In genomic region chr7:113774182-113774807, GRCh38 we compare ENCODE assay signal across 9 cellular contexts.
DNase-seq lines count a peak whose midpoint lies in the region; ATAC-seq, FAIRE-seq and TF ChIP-seq lines count a peak whose summit lies in the region.
"Had no signal": no experiment of that assay in that cellular context is flagged by ENCODE, and none has a peak within 500 bp of the region (broad histone marks: within the 10 kb centered on the region; RNA-seq: fewer than 3 reads in every experiment).

No MANE protein-coding gene starts in this region.

- H3K79me2 ChIP-seq in K562 (ENCODE audit: control insufficient read depth, insufficient read depth, low read length), result no peaks in the 10 kb centered on the region

- H3K9me3 Mint-ChIP-seq in CD14-positive monocyte, result no peaks in the 10 kb centered on the region

- no peak for FAIRE-seq in K562 (lab: Jason Lieb, UNC)

- no peaks in the 10 kb centered on the region for H3K36me3 Mint-ChIP-seq in CD14-positive monocyte
- H3K36me3 Mint-ChIP-seq: IgD-negative memory B cell had no signal

- H3K4me2 ChIP-seq in K562 (ENCODE audit: insufficient read depth, low read length), result no peak overlapping the region

- no peaks in the 10 kb centered on the region for H3K9me1 ChIP-seq in K562 (ENCODE audit: control insufficient read depth, insufficient read depth, low read length)

- no peak overlapping the region for H2AFZ ChIP-seq in K562 (ENCODE audit: low read depth, low read length)

- DNase-seq in CD14-positive monocyte (ENCODE audit: low spot score) (no peak), NCI-H446 treated with DMSO at 0.1 percent for 48 hours (lab: John Stamatoyannopoulos, UW) (peak; percentile 36), K562 (ENCODE audit: extremely low read depth in 1 of 4, low spot score in 3 of 4) (peak in 2 of 4 experiments; percentile 20 to 35), kidney glomerular epithelial cell (lab: John Stamatoyannopoulos, UW) (peak; percentile 69), ureter (ENCODE audit: low spot score) (no peak)
- DNase-seq in activated CD4-positive, alpha-beta T cell treated with anti-CD3 and anti-CD28 coated beads for 48 hours, result no peak

- POLR2A ChIA-PET in K562 (lab: Yijun Ruan, JAX), result no interaction called here

- WGBS in K562 (ENCODE audit: insufficient coverage, low coverage, missing lambda C conversion rate), result 0% methylated on average over 3 of the region's 3 CpGs

- in situ Hi-C loops in K562 (cut with MboI), result no loop called here

- intact Hi-C loops in CD14-positive monocyte (cut with micrococcal nuclease) (no loop called here), K562 (cut with micrococcal nuclease) (no loop called here)

- no peak overlapping the region for H3K27ac ChIP-seq in K562 (ENCODE audit: extremely low read depth, low read depth, low read length)

- no peak overlapping the region for H3K27ac Mint-ChIP-seq in CD14-positive monocyte
- H3K27ac Mint-ChIP-seq: IgD-negative memory B cell had no signal

- TF ChIP-seq EP300 in K562 (IDR thresholded peaks at IDR 0.05; ENCODE audit: low read length), result no peak

- no TSS peak for BruUV-seq in K562 (replicated peaks; lab: Mats Ljungman, UMichigan)

- no peaks in the 10 kb centered on the region for H4K20me1 ChIP-seq in K562 (replicated peaks; ENCODE audit: control insufficient read depth, insufficient read depth, low read length)

- TF ChIP-seq POLR2A in K562 (conservative IDR thresholded peaks at IDR 0.05), result no peak

- no peaks in the 10 kb centered on the region for H3K27me3 Mint-ChIP-seq in CD14-positive monocyte (ENCODE audit: low read depth in 3 of 3)
- H3K27me3 Mint-ChIP-seq: IgD-negative memory B cell had no signal

- ATAC-seq in GM19043 (IDR thresholded peaks at IDR 0.05; ENCODE audit: low read depth, unreplicated experiment), result peak; percentile 90
- peak; percentile 85 for ATAC-seq in HG03103 (IDR thresholded peaks at IDR 0.05; ENCODE audit: low read depth, unreplicated experiment)
- ATAC-seq in K562, result 0 out of 3 replicates have a peak, but pooled peaks have one; percentile 39

- H3K4me3 ChIP-seq in K562, result no peak overlapping the region

- no peaks in the 10 kb centered on the region for H3K36me3 ChIP-seq in K562 (ENCODE audit: control insufficient read depth, insufficient read depth, low read length)

- no peak overlapping the region for H3K4me3 Mint-ChIP-seq in CD14-positive monocyte
- H3K4me3 Mint-ChIP-seq: IgD-negative memory B cell had no signal

- no peaks in the 10 kb centered on the region for H3K9me3 ChIP-seq in K562 (replicated peaks; ENCODE audit: control insufficient read depth, insufficient read depth, low read depth, low read length)

- CTCF ChIA-PET in K562 (lab: Yijun Ruan, JAX; ENCODE audit: low intra/inter-chr PET ratio), result no interaction called here

- H3K27me3 ChIP-seq in K562 (ENCODE audit: control insufficient read depth in 2 of 2, insufficient read depth in 2 of 2, low read length in 2 of 2), result no peaks in the 10 kb centered on the region

- no peak overlapping the region for H3K9ac ChIP-seq in K562 (ENCODE audit: insufficient read depth in 1 of 2, low read depth in 2 of 2, low read length in 2 of 2)

- peak; percentile 39 to 60 for TF ChIP-seq RAD21 in K562 (CRISPR knock-in tag; conservative IDR thresholded peaks at IDR 0.05 in 1 of 2, IDR thresholded peaks at IDR 0.05 in 1 of 2)

- no peaks in the 10 kb centered on the region for H3K4me1 ChIP-seq in K562 (replicated peaks in 1 of 2; ENCODE audit: control insufficient read depth in 2 of 2, insufficient read depth in 2 of 2, low read length in 2 of 2)

- peaks cover 5% of the 10 kb centered on the region for H3K4me1 Mint-ChIP-seq in CD14-positive monocyte

- peak; percentile 76 for TF ChIP-seq CTCF in CD14-positive monocyte (IDR thresholded peaks at IDR 0.05)
- peak; percentile 17 to 56 (median 54); a peak in 4 of 6 replicates for TF ChIP-seq CTCF in K562 (IDR thresholded peaks at IDR 0.05 in 2 of 3, conservative IDR thresholded peaks at IDR 0.05 in 1 of 3; ENCODE audit: insufficient read depth in 2 of 3, low read depth in 1 of 3, low read length in 3 of 3)

TF ChIP-seq in K562, 482 proteins besides CTCF, POLR2A, EP300 and RAD21 (continues in another document):
- no peak for TF ChIP-seq MGA (IDR thresholded peaks at IDR 0.05)

Comparison
In these comparisons a context has a peak if more than half of its experiments do, and no peak if none do; other contexts are left out.
1. DNase-seq: peak in NCI-H446 treated with DMSO at 0.1 percent for 48 hours (single experiment) and kidney glomerular epithelial cell (single experiment); none in CD14-positive monocyte (single experiment), ureter (single experiment) and activated CD4-positive, alpha-beta T cell treated with anti-CD3 and anti-CD28 coated beads for 48 hours (single experiment).
2. ATAC-seq: peak in every context shown above with its lines; median percentile 90 in GM19043; 85 in HG03103; 39 in K562.